9 cellular contexts compared by ENCODE assay signal in genomic region chr1:209989525-209989924, GRCh38. TPM values are rescaled to one million over a fixed set of nuclear protein-coding genes. Genes with fewer than 3 reads are reported as not detected.
DNase-seq lines count a peak whose midpoint lies in the region; ATAC-seq and TF ChIP-seq lines count a peak whose summit lies in the region.
"Had no signal": no experiment of that assay in that cellular context is flagged by ENCODE, and none has a peak within 500 bp of the region (broad histone marks: within the 10 kb centered on the region; RNA-seq: fewer than 3 reads in every experiment).

No MANE protein-coding gene starts in this region.

- ATAC-seq in HG03469 (IDR thresholded peaks at IDR 0.05; ENCODE audit: unreplicated experiment): no peak

- H3K9me3 Mint-ChIP-seq in MCF 10A (ENCODE audit: unreplicated experiment) (no peaks in the 10 kb centered on the region), type B pancreatic cell (no peaks in the 10 kb centered on the region), immature natural killer cell (peaks cover 0 to 3% (median 0%) of the 10 kb centered on the region in 6 donors)

- H3K27ac Mint-ChIP-seq in MCF 10A (ENCODE audit: low read depth, unreplicated experiment) (peak overlapping the region; percentile 70), type B pancreatic cell (no peak overlapping the region), immature natural killer cell (no peak overlapping the region)

- no peaks in the 10 kb centered on the region for H3K36me3 ChIP-seq in breast epithelium
- H3K36me3 ChIP-seq in testis (ENCODE audit: low read depth, missing control alignments): no peaks in the 10 kb centered on the region
- H3K36me3 ChIP-seq: thoracic aorta had no signal

- CTCF ChIA-PET in MCF 10A (lab: Yijun Ruan, JAX): interaction anchor here (0.6 to 20.8 kb wide), 34 partner anchors 8 to 388 kb away, joined by 3 to 814 read pairs (median 6); partner anchors contain the start of gene UTP25

- H3K9me3 ChIP-seq in breast epithelium (peaks cover 6 to 7% of the 10 kb centered on the region in 2 donors), testis (no peaks in the 10 kb centered on the region)

- H3K4me3 Mint-ChIP-seq in MCF 10A (ENCODE audit: unreplicated experiment) (no peak overlapping the region), type B pancreatic cell (no peak overlapping the region), immature natural killer cell (no peak overlapping the region)

- no TSS peak for BruUV-seq in MCF 10A (replicated peaks; lab: Mats Ljungman, UMichigan)

- DNase-seq in MCF 10A (ENCODE audit: unreplicated experiment) (peak; percentile 42), breast epithelium (ENCODE audit: low spot score in 2 of 2) (no peak), NCI-H345 treated with DMSO at 0.1 percent for 48 hours (lab: John Stamatoyannopoulos, UW; ENCODE audit: unreplicated experiment) (peak; percentile 8), dorsolateral prefrontal cortex (no peak), type B pancreatic cell (ENCODE audit: extremely low spot score, unreplicated experiment) (no peak), testis (no peak), immature natural killer cell (no peak)

- 38 to 46% methylated on average over 3 of the region's 3 CpGs for WGBS in testis, 2 donors

- TF ChIP-seq POLR2A in breast epithelium (IDR thresholded peaks at IDR 0.05) (no peak), testis (IDR thresholded peaks at IDR 0.05) (no peak)

- H3K27ac ChIP-seq in breast epithelium (no peak overlapping the region), dorsolateral prefrontal cortex (no peak overlapping the region), testis (no peak overlapping the region)
- H3K27ac ChIP-seq: thoracic aorta had no signal

- peaks cover 16% of the 10 kb centered on the region for H3K4me1 Mint-ChIP-seq in MCF 10A (ENCODE audit: insufficient read depth, unreplicated experiment)
- no peaks in the 10 kb centered on the region for H3K4me1 Mint-ChIP-seq in type B pancreatic cell (ENCODE audit: unreplicated experiment)
- no peaks in the 10 kb centered on the region for H3K4me1 Mint-ChIP-seq in immature natural killer cell

- H3K4me3 ChIP-seq in breast epithelium (no peak overlapping the region), dorsolateral prefrontal cortex (no peak overlapping the region), testis (no peak overlapping the region)
- H3K4me3 ChIP-seq: thoracic aorta had no signal

- TF ChIP-seq CTCF in MCF 10A (IDR thresholded peaks at IDR 0.05; ENCODE audit: unreplicated experiment) (peak; percentile 74), breast epithelium (IDR thresholded peaks at IDR 0.05) (peak in 1 of 3 donors; percentile 13), dorsolateral prefrontal cortex (IDR thresholded peaks at IDR 0.05 in 54 of 56, conservative IDR thresholded peaks at IDR 0.05 in 2 of 56; ENCODE audit: low read depth in 1 of 56, partially characterized antibody in 56 of 56) (peak in 55 of 56 donors; percentile 28 to 86 (median 61)), type B pancreatic cell (conservative IDR thresholded peaks at IDR 0.05) (peak; percentile 71), testis (IDR thresholded peaks at IDR 0.05) (peak in 1 of 3 experiments; percentile 24)

- H3K4me1 ChIP-seq in breast epithelium (no peaks in the 10 kb centered on the region), testis (no peaks in the 10 kb centered on the region)

- peaks cover 0 to 5% of the 10 kb centered on the region in 2 donors for H3K27me3 ChIP-seq in breast epithelium
- H3K27me3 ChIP-seq in dorsolateral prefrontal cortex: no peaks in the 10 kb centered on the region
- no peaks in the 10 kb centered on the region for H3K27me3 ChIP-seq in testis

- H3K27me3 Mint-ChIP-seq in MCF 10A (ENCODE audit: insufficient read depth, unreplicated experiment) (peaks cover 15% of the 10 kb centered on the region), type B pancreatic cell (no peaks in the 10 kb centered on the region), immature natural killer cell (ENCODE audit: low read depth in 3 of 3) (peaks cover 0 to 2% (median 1%) of the 10 kb centered on the region in 3 donors)

- no peaks in the 10 kb centered on the region for H3K36me3 Mint-ChIP-seq in MCF 10A (ENCODE audit: insufficient read depth, unreplicated experiment)
- no peaks in the 10 kb centered on the region for H3K36me3 Mint-ChIP-seq in type B pancreatic cell
- H3K36me3 Mint-ChIP-seq in immature natural killer cell: no peaks in the 10 kb centered on the region

- POLR2A ChIA-PET in MCF 10A (lab: Yijun Ruan, JAX): interaction anchor here (0.7 to 5.9 kb wide), 15 partner anchors 41 to 184 kb away, joined by 3 to 87 read pairs (median 7); partner anchors contain the start of genes IRF6 and UTP25

- intact Hi-C loops in MCF 10A (cut with micrococcal nuclease): loop anchor here (1.0 to 5.0 kb wide), 4 partner anchors 103 to 412 kb away; no protein-coding TSS in a partner anchor
- intact Hi-C loops in breast epithelium (cut with DNase I; ENCODE audit: low total_unique reads): no loop called here
- intact Hi-C loops in dorsolateral prefrontal cortex (cut with DNase I): loop anchor here in 1 of 2 donors (2.0 to 5.0 kb wide), 2 partner anchors 52 to 131 kb away; partner anchors contain the start of gene SYT14
- intact Hi-C loops in testis (cut with DNase I; ENCODE audit: low total_unique reads): loop anchor here (10.0 kb wide), 1 partner anchor 125 kb away; no protein-coding TSS in a partner anchor

RNA-seq across cellular contexts. Expression of gene SYT14, which starts 51.5 kb away (rescaled TPM):
- 0.79 and 1.4 TPM in 2 replicates for total RNA-seq in MCF 10A (2022)
- total RNA-seq in breast epithelium: under 1 TPM in 1 of 3 donors, not detected in 2; 0.73 TPM
- total RNA-seq in dorsolateral prefrontal cortex: 10 to 100 TPM in 119 of 120 experiments, 1 to 10 TPM in 1; 8.0 to 26.7 (median 20.6) TPM
- 3.9 and 5.7 TPM in 2 replicates for total RNA-seq in type B pancreatic cell (ENCODE audit: low replicate concordance)
- total RNA-seq in testis: 10 to 100 TPM; 10.8 to 11.3 TPM
- 3.4 TPM for polyA plus RNA-seq in testis (ENCODE audit: insufficient read depth, low read depth, low replicate concordance)
- not detected for polyA plus RNA-seq in immature natural killer cell
- total RNA-seq: thoracic aorta had no signal

Comparison
In these comparisons a context has a peak if more than half of its experiments do, and no peak if none do; other contexts are left out.
1. DNase-seq: peak in MCF 10A (single experiment) and NCI-H345 treated with DMSO at 0.1 percent for 48 hours (single experiment); none in breast epithelium (0 of 2), dorsolateral prefrontal cortex (0 of 10), type B pancreatic cell (single experiment), testis (single experiment) and immature natural killer cell (0 of 3).